27 cellular contexts compared by ENCODE assay signal in genomic region chr17:5809580-5810188, GRCh38.
"Had no signal": no experiment of that assay in that cellular context is flagged by ENCODE, and none has a peak within 500 bp of the region (broad histone marks: within the 10 kb centered on the region; RNA-seq: fewer than 3 reads in every experiment).

No MANE protein-coding gene starts in this region.

- ATAC-seq: activated CD8-positive, alpha-beta T cell treated with anti-CD3 and anti-CD28 coated beads for 36 hours; activated T-helper 17 cell treated with anti-CD3 and anti-CD28 coated beads, Interleukin-2, amount 50 U/mL, for 72 hours; foreskin keratinocyte; left lobe of liver; lower lobe of right lung; mucosa of descending colon; stimulated activated memory B cell treated with anti-CD40 and anti-IgM and Interleukin-4, amounts not matched to agents 10 μg/mL and 1 μg/mL and 100 μg/mL, for 72 hours had no signal

- H3K4me3 ChIP-seq: adrenal gland, breast epithelium, coronary artery, lower lobe of right lung, mucosa of descending colon, sigmoid colon, smooth muscle cell, stomach, suprapubic skin, tibial nerve had no signal

- H3K4me1 ChIP-seq: adrenal gland, breast epithelium, foreskin keratinocyte, lower lobe of right lung, sigmoid colon, stomach, suprapubic skin, tibial nerve had no signal

- H3K27ac ChIP-seq: adrenal gland, breast epithelium, coronary artery, foreskin keratinocyte, lower lobe of right lung, sigmoid colon, stomach, suprapubic skin, tibial nerve had no signal

- H3K4me2 ChIP-seq: smooth muscle cell had no signal

- DNase-seq: activated CD4-positive, alpha-beta T cell treated with anti-CD3 and anti-CD28 coated beads for 48 hours; activated CD8-positive, alpha-beta T cell treated with anti-CD3 and anti-CD28 coated beads for 36 hours; activated naive CD4-positive, alpha-beta T cell; activated T-cell treated with anti-CD3 and anti-CD28 coated beads, Interleukin-2, amount 50 U/mL, for 1 hour; adrenal gland; endodermal cell; foreskin keratinocyte; lower lobe of right lung; mesendoderm; mucosa of descending colon; naive B cell; occipital lobe; sigmoid colon; stimulated activated CD4-positive, alpha-beta T cell treated with anti-CD3 and anti-CD28 coated beads, Interleukin-15, amount 100 ng/mL, for 24 hours; stomach had no signal

- H3K4me3 Mint-ChIP-seq: activated CD8-positive, alpha-beta T cell treated with anti-CD3 and anti-CD28 coated beads for 36 hours; activated naive CD8-positive, alpha-beta T cell; activated T-helper 17 cell treated with anti-CD3 and anti-CD28 coated beads, Interleukin-2, amount 50 U/mL, for 72 hours; central memory CD8-positive, alpha-beta T cell; endodermal cell; stimulated activated memory B cell treated with anti-CD40 and anti-IgM and Interleukin-4, amounts not matched to agents 10 μg/mL and 1 μg/mL and 100 μg/mL, for 72 hours had no signal

- H3K27me3 ChIP-seq: tibial nerve had no signal

- H3K36me3 ChIP-seq: adrenal gland, breast epithelium, lower lobe of right lung, sigmoid colon, stomach, suprapubic skin, tibial nerve had no signal

- H3K27ac Mint-ChIP-seq: activated CD8-positive, alpha-beta T cell treated with anti-CD3 and anti-CD28 coated beads for 36 hours; activated naive CD8-positive, alpha-beta T cell; activated T-helper 17 cell treated with anti-CD3 and anti-CD28 coated beads, Interleukin-2, amount 50 U/mL, for 72 hours; endodermal cell; naive B cell; stimulated activated memory B cell treated with anti-CD40 and anti-IgM and Interleukin-4, amounts not matched to agents 10 μg/mL and 1 μg/mL and 100 μg/mL, for 72 hours had no signal

- FAIRE-seq: astrocyte, urothelium cell line had no signal

- H3K4me1 Mint-ChIP-seq: activated T-helper 17 cell treated with anti-CD3 and anti-CD28 coated beads, Interleukin-2, amount 50 U/mL, for 72 hours; central memory CD8-positive, alpha-beta T cell; naive B cell; stimulated activated memory B cell treated with anti-CD40 and anti-IgM and Interleukin-4, amounts not matched to agents 10 μg/mL and 1 μg/mL and 100 μg/mL, for 72 hours had no signal
